17 cellular contexts compared by ENCODE assay signal in genomic region chr4:183318656-183319055, GRCh38. TPM values are rescaled to one million over a fixed set of nuclear protein-coding genes. Genes with fewer than 3 reads are reported as not detected.
A peak's percentile ranks its signal among the peaks of the same experiment; 100 is the strongest.
DNase-seq lines count a peak whose midpoint lies in the region; ATAC-seq and TF ChIP-seq lines count a peak whose summit lies in the region.
"Had no signal": no experiment of that assay in that cellular context is flagged by ENCODE, and none has a peak within 500 bp of the region (broad histone marks: within the 10 kb centered on the region; RNA-seq: fewer than 3 reads in every experiment).

No MANE protein-coding gene starts in this region.

- TF ChIP-seq CTCF in natural killer cell (IDR thresholded peaks at IDR 0.05) (no peak), HFFc6 (IDR thresholded peaks at IDR 0.05) (no peak)

- peak overlapping the region; percentile 35 to 64 (median 50); a peak in 21 of 22 replicates for H3K4me2 ChIP-seq in BLaER1 treated with 17β-estradiol and CSF1 and Interleukin-3, amounts not matched to agents 10 nM and 100 nM
- H3K4me2 ChIP-seq: A549, GM23338 had no signal

- 0 out of 22 replicates have a peak overlapping the region, but pooled peaks of 2 of the 11 experiments have one; percentile 7 to 11 for H3K9ac ChIP-seq in BLaER1 treated with 17β-estradiol and CSF1 and Interleukin-3, amounts not matched to agents 10 nM and 100 nM

- H3K9me3 Mint-ChIP-seq in activated T-helper 17 cell treated with anti-CD3 and anti-CD28 coated beads, Interleukin-2, amount 50 U/mL, for 72 hours: no peaks in the 10 kb centered on the region
- H3K9me3 Mint-ChIP-seq in natural killer cell (no peaks in the 10 kb centered on the region), HFFc6 (peaks cover 5% of the 10 kb centered on the region; the same call in 1 of the 2 replicates)
- no peaks in the 10 kb centered on the region for H3K9me3 Mint-ChIP-seq in stimulated activated effector memory CD8-positive, alpha-beta T cell treated with anti-CD3 and anti-CD28 coated beads, Interleukin-12 subunit alpha, Interleukin-12 subunit beta, amount 100 ng/mL, for 72 hours
- H3K9me3 Mint-ChIP-seq in stimulated activated memory B cell treated with anti-CD40 and anti-IgM and Interleukin-4, amounts not matched to agents 10 μg/mL and 1 μg/mL and 100 μg/mL, for 72 hours: no peaks in the 10 kb centered on the region
- H3K9me3 Mint-ChIP-seq: CD8-positive, alpha-beta T cell; GM23338 had no signal

- no peaks in the 10 kb centered on the region for H3K9me3 ChIP-seq in BLaER1 treated with 17β-estradiol and CSF1 and Interleukin-3, amounts not matched to agents 10 nM and 100 nM (replicated peaks in 1 of 11)
- H3K9me3 ChIP-seq: A549 had no signal

- H3K4me3 Mint-ChIP-seq in activated T-helper 17 cell treated with anti-CD3 and anti-CD28 coated beads, Interleukin-2, amount 50 U/mL, for 72 hours: no peak overlapping the region
- H3K4me3 Mint-ChIP-seq in natural killer cell (no peak overlapping the region), HFFc6 (no peak overlapping the region)
- H3K4me3 Mint-ChIP-seq in stimulated activated effector memory CD8-positive, alpha-beta T cell treated with anti-CD3 and anti-CD28 coated beads, Interleukin-12 subunit alpha, Interleukin-12 subunit beta, amount 100 ng/mL, for 72 hours: no peak overlapping the region
- no peak overlapping the region for H3K4me3 Mint-ChIP-seq in stimulated activated memory B cell treated with anti-CD40 and anti-IgM and Interleukin-4, amounts not matched to agents 10 μg/mL and 1 μg/mL and 100 μg/mL, for 72 hours
- H3K4me3 Mint-ChIP-seq: CD8-positive, alpha-beta T cell; GM23338 had no signal

- peaks cover 6 to 27% (median 20%) of the 10 kb centered on the region in 10 experiments; a peak in 18 of 20 replicates for H3K4me1 ChIP-seq in BLaER1 treated with 17β-estradiol and CSF1 and Interleukin-3, amounts not matched to agents 10 nM and 100 nM
- H3K4me1 ChIP-seq: A549 had no signal

- peaks cover 16% of the 10 kb centered on the region for H3K4me1 Mint-ChIP-seq in activated T-helper 17 cell treated with anti-CD3 and anti-CD28 coated beads, Interleukin-2, amount 50 U/mL, for 72 hours
- H3K4me1 Mint-ChIP-seq in natural killer cell (peaks cover 18 to 36% of the 10 kb centered on the region in 2 donors), HFFc6 (ENCODE audit: low read depth) (no peaks in the 10 kb centered on the region)
- peaks cover 18% of the 10 kb centered on the region for H3K4me1 Mint-ChIP-seq in stimulated activated effector memory CD8-positive, alpha-beta T cell treated with anti-CD3 and anti-CD28 coated beads, Interleukin-12 subunit alpha, Interleukin-12 subunit beta, amount 100 ng/mL, for 72 hours
- H3K4me1 Mint-ChIP-seq in stimulated activated memory B cell treated with anti-CD40 and anti-IgM and Interleukin-4, amounts not matched to agents 10 μg/mL and 1 μg/mL and 100 μg/mL, for 72 hours: no peaks in the 10 kb centered on the region
- H3K4me1 Mint-ChIP-seq: GM23338 had no signal

- H4K20me1 ChIP-seq in BLaER1 treated with 17β-estradiol and CSF1 and Interleukin-3, amounts not matched to agents 10 nM and 100 nM: no peaks in the 10 kb centered on the region

- ATAC-seq in activated T-helper 17 cell treated with anti-CD3 and anti-CD28 coated beads, Interleukin-2, amount 50 U/mL, for 72 hours (replicated peaks): peak; percentile 45
- ATAC-seq in natural killer cell: peak in 2 of 3 donors; percentile 23 to 31
- ATAC-seq in stimulated activated effector memory CD8-positive, alpha-beta T cell treated with anti-CD3 and anti-CD28 coated beads, Interleukin-12 subunit alpha, Interleukin-12 subunit beta, amount 100 ng/mL, for 72 hours: peak; percentile 79
- no peak for ATAC-seq in stimulated activated memory B cell treated with anti-CD40 and anti-IgM and Interleukin-4, amounts not matched to agents 10 μg/mL and 1 μg/mL and 100 μg/mL, for 72 hours
- ATAC-seq: A549; CD8-positive, alpha-beta T cell; GM23338; HCT116 had no signal

- peaks cover 0 to 34% (median 10%) of the 10 kb centered on the region in 11 experiments; a peak in 12 of 22 replicates for H3K36me3 ChIP-seq in BLaER1 treated with 17β-estradiol and CSF1 and Interleukin-3, amounts not matched to agents 10 nM and 100 nM

- H3K4me3 ChIP-seq in BLaER1 treated with 17β-estradiol and CSF1 and Interleukin-3, amounts not matched to agents 10 nM and 100 nM: no peak overlapping the region
- H3K4me3 ChIP-seq: A549, GM23338 had no signal

- intact Hi-C loops in natural killer cell (cut with micrococcal nuclease) (no loop called here), posterior cingulate gyrus (cut with DNase I) (no loop called here)

- no peak overlapping the region for H3K27ac ChIP-seq in BLaER1 treated with 17β-estradiol and CSF1 and Interleukin-3, amounts not matched to agents 10 nM and 100 nM
- H3K27ac ChIP-seq: A549 had no signal

- no peak overlapping the region for H3K27ac Mint-ChIP-seq in activated T-helper 17 cell treated with anti-CD3 and anti-CD28 coated beads, Interleukin-2, amount 50 U/mL, for 72 hours
- no peak overlapping the region for H3K27ac Mint-ChIP-seq in natural killer cell
- H3K27ac Mint-ChIP-seq in stimulated activated effector memory CD8-positive, alpha-beta T cell treated with anti-CD3 and anti-CD28 coated beads, Interleukin-12 subunit alpha, Interleukin-12 subunit beta, amount 100 ng/mL, for 72 hours: no peak overlapping the region
- H3K27ac Mint-ChIP-seq in stimulated activated memory B cell treated with anti-CD40 and anti-IgM and Interleukin-4, amounts not matched to agents 10 μg/mL and 1 μg/mL and 100 μg/mL, for 72 hours: no peak overlapping the region
- no peak overlapping the region for H3K27ac Mint-ChIP-seq in HFFc6
- H3K27ac Mint-ChIP-seq: CD8-positive, alpha-beta T cell; GM23338 had no signal

- H3K27me3 ChIP-seq in BLaER1 treated with 17β-estradiol and CSF1 and Interleukin-3, amounts not matched to agents 10 nM and 100 nM: no peaks in the 10 kb centered on the region

- H3K36me3 Mint-ChIP-seq in activated T-helper 17 cell treated with anti-CD3 and anti-CD28 coated beads, Interleukin-2, amount 50 U/mL, for 72 hours (ENCODE audit: low read depth): no peaks in the 10 kb centered on the region
- H3K36me3 Mint-ChIP-seq in natural killer cell (no peaks in the 10 kb centered on the region), HFFc6 (ENCODE audit: low read depth) (peaks cover 21% of the 10 kb centered on the region)
- no peaks in the 10 kb centered on the region for H3K36me3 Mint-ChIP-seq in stimulated activated effector memory CD8-positive, alpha-beta T cell treated with anti-CD3 and anti-CD28 coated beads, Interleukin-12 subunit alpha, Interleukin-12 subunit beta, amount 100 ng/mL, for 72 hours
- H3K36me3 Mint-ChIP-seq in stimulated activated memory B cell treated with anti-CD40 and anti-IgM and Interleukin-4, amounts not matched to agents 10 μg/mL and 1 μg/mL and 100 μg/mL, for 72 hours: no peaks in the 10 kb centered on the region
- H3K36me3 Mint-ChIP-seq: CD8-positive, alpha-beta T cell had no signal

- no peak for DNase-seq in natural killer cell
- no peak for DNase-seq in stimulated activated effector memory CD8-positive, alpha-beta T cell treated with anti-CD3 and anti-CD28 coated beads, Interleukin-12 subunit alpha, Interleukin-12 subunit beta, amount 100 ng/mL, for 72 hours (ENCODE audit: low spot score in 2 of 2)
- DNase-seq in NCI-H2196 treated with DMSO at 0.1 percent for 48 hours (lab: John Stamatoyannopoulos, UW; ENCODE audit: unreplicated experiment): no peak
- DNase-seq in posterior cingulate gyrus: no peak
- DNase-seq in HFFc6: no peak
- DNase-seq: AML-193; Calu3; CD8-positive, alpha-beta T cell; DMS79 treated with DMSO at 0.1 percent for 48 hours; GF-D8 had no signal

- no peaks in the 10 kb centered on the region for H3K27me3 Mint-ChIP-seq in activated T-helper 17 cell treated with anti-CD3 and anti-CD28 coated beads, Interleukin-2, amount 50 U/mL, for 72 hours
- peaks cover 28 to 67% of the 10 kb centered on the region in 2 donors for H3K27me3 Mint-ChIP-seq in natural killer cell (ENCODE audit: low read depth in 2 of 2)
- peaks cover 7% of the 10 kb centered on the region for H3K27me3 Mint-ChIP-seq in stimulated activated memory B cell treated with anti-CD40 and anti-IgM and Interleukin-4, amounts not matched to agents 10 μg/mL and 1 μg/mL and 100 μg/mL, for 72 hours
- peaks cover under 1% of the 10 kb centered on the region for H3K27me3 Mint-ChIP-seq in HFFc6 (ENCODE audit: insufficient read depth)

RNA-seq across cellular contexts. Expression of gene CLDN22, which starts 1.4 kb away (rescaled TPM):
- total RNA-seq in activated T-helper 17 cell treated with anti-CD3 and anti-CD28 coated beads, Interleukin-2, amount 50 U/mL, for 72 hours: not detected
- total RNA-seq in natural killer cell: under 1 TPM in 2 of 3 donors, not detected in 1; 0.25 to 0.60 TPM
- not detected for total RNA-seq in HFFc6 (2021; fragmentation: NEBNext Ultra II Directional; extraction: Animal tissue kit (Norgen Biotek cat#: 25700))
- total RNA-seq: Calu3; CD8-positive, alpha-beta T cell; GM23338; HT-29 had no signal

RNA-seq across cellular contexts. Expression of gene CLDN24, which starts 3.6 kb away (rescaled TPM):
- not detected for total RNA-seq in activated T-helper 17 cell treated with anti-CD3 and anti-CD28 coated beads, Interleukin-2, amount 50 U/mL, for 72 hours
- total RNA-seq in natural killer cell: 1 to 10 TPM in 1 of 3 donors, not detected in 2; 1.3 TPM
- not detected for total RNA-seq in HFFc6 (2021; fragmentation: NEBNext Ultra II Directional; extraction: Animal tissue kit (Norgen Biotek cat#: 25700))
- total RNA-seq: Calu3; CD8-positive, alpha-beta T cell; GM23338; HT-29 had no signal
